In genomic region chr19:47523473-47523872, GRCh38 we compare ENCODE assay signal across 17 cellular contexts. TPM values are rescaled to one million over a fixed set of nuclear protein-coding genes. Genes with fewer than 3 reads are reported as not detected.
DNase-seq lines count a peak whose midpoint lies in the region; ATAC-seq and TF ChIP-seq lines count a peak whose summit lies in the region.
"Had no signal": no experiment of that assay in that cellular context is flagged by ENCODE, and none has a peak within 500 bp of the region (broad histone marks: within the 10 kb centered on the region; RNA-seq: fewer than 3 reads in every experiment).

No MANE protein-coding gene starts in this region.

- H3K27ac ChIP-seq in GM23338 (ENCODE audit: low read depth) (no peak overlapping the region), trophoblast cell (ENCODE audit: low read depth, low read length) (no peak overlapping the region)

- no peak overlapping the region for H3K4me3 Mint-ChIP-seq in GM23338
- H3K4me3 Mint-ChIP-seq in endothelial cell (ENCODE audit: unreplicated experiment): no peak overlapping the region
- H3K4me3 Mint-ChIP-seq: CD4-positive, alpha-beta memory T cell had no signal

- H3F3A ChIP-seq in GM23338 (replicated peaks; ENCODE audit: low read depth): no peaks in the 10 kb centered on the region; the same call in 1 of the 2 replicates

- H3K9ac ChIP-seq in trophoblast cell (ENCODE audit: low read length): no peak overlapping the region

- H3K4ac ChIP-seq in trophoblast cell (ENCODE audit: low read depth, low read length): no peak overlapping the region

- no peak overlapping the region for H3K14ac ChIP-seq in trophoblast cell (ENCODE audit: low read length)

- no peak overlapping the region for H4K91ac ChIP-seq in trophoblast cell (ENCODE audit: low read depth, low read length)

- no peak overlapping the region for H2AK5ac ChIP-seq in trophoblast cell (ENCODE audit: low read length)

- no peak overlapping the region for H3K23ac ChIP-seq in trophoblast cell (ENCODE audit: low read length)

- no peaks in the 10 kb centered on the region for H3K9me2 ChIP-seq in GM23338 (ENCODE audit: insufficient read depth)

- no peaks in the 10 kb centered on the region for H3K9me3 Mint-ChIP-seq in GM23338
- no peaks in the 10 kb centered on the region for H3K9me3 Mint-ChIP-seq in endothelial cell (ENCODE audit: unreplicated experiment)
- H3K9me3 Mint-ChIP-seq: CD4-positive, alpha-beta memory T cell had no signal

- H3K4me2 ChIP-seq in GM23338 (no peak overlapping the region), trophoblast cell (ENCODE audit: low read length) (no peak overlapping the region)

- no peak overlapping the region for H3K18ac ChIP-seq in trophoblast cell (ENCODE audit: low read length)

- H2BK12ac ChIP-seq in trophoblast cell (ENCODE audit: low read length): peak overlapping the region; percentile 23

- H3K4me1 ChIP-seq in GM23338 (ENCODE audit: insufficient read depth) (no peaks in the 10 kb centered on the region; the same call in 1 of the 2 replicates), trophoblast cell (ENCODE audit: control insufficient read depth in 1 of 2, insufficient read depth in 2 of 2, low read length in 2 of 2) (peaks cover 0 to 2% of the 10 kb centered on the region in 2 experiments)
- H3K4me1 ChIP-seq: gastroesophageal sphincter had no signal

- DNase-seq in GM23338 (ENCODE audit: low spot score): no peak
- DNase-seq in NCI-H146 treated with DMSO at 0.1 percent for 48 hours (lab: John Stamatoyannopoulos, UW; ENCODE audit: unreplicated experiment): peak; percentile 34
- no peak for DNase-seq in endothelial cell (ENCODE audit: low spot score)
- no peak for DNase-seq in trophoblast cell
- no peak for DNase-seq in SKM-1 treated with dmso at 0.1 percent for 144 hours (lab: John Stamatoyannopoulos, UW; ENCODE audit: unreplicated experiment)
- DNase-seq: activated CD4-positive, alpha-beta T cell treated with anti-CD3 and anti-CD28 coated beads, Interleukin-2, amount 50 U/mL, for 4 hours; CD4-positive, alpha-beta memory T cell; NCI-H1436; PC-3 had no signal

- H4K12ac ChIP-seq in trophoblast cell (ENCODE audit: low read depth, low read length): no peak overlapping the region

- H3K4me3 ChIP-seq in GM23338 (no peak overlapping the region), trophoblast cell (ENCODE audit: low read depth, low read length) (no peak overlapping the region)
- H3K4me3 ChIP-seq: gastroesophageal sphincter, skin epidermis had no signal

- peaks cover 6% of the 10 kb centered on the region; the same call in 2 of the 3 replicates for H3K4me1 Mint-ChIP-seq in GM23338
- H3K4me1 Mint-ChIP-seq in endothelial cell (ENCODE audit: unreplicated experiment): peaks cover 13% of the 10 kb centered on the region

- H2AFZ ChIP-seq in GM23338 (peak overlapping the region; percentile 69), trophoblast cell (ENCODE audit: insufficient read depth, low read length, poor library complexity) (no peak overlapping the region)

- H4K20me1 ChIP-seq in GM23338 (replicated peaks; ENCODE audit: insufficient read depth): no peaks in the 10 kb centered on the region

- no peaks in the 10 kb centered on the region for H3K79me1 ChIP-seq in trophoblast cell (ENCODE audit: low read length)

- H3K27me3 ChIP-seq in GM23338 (ENCODE audit: insufficient read depth): no peaks in the 10 kb centered on the region
- H3K27me3 ChIP-seq in trophoblast cell (ENCODE audit: insufficient read depth, low read length): no peaks in the 10 kb centered on the region

- no CpG with 5 or more reads among the region's 7 CpGs for WGBS in trophoblast cell (ENCODE audit: extremely low coverage, insufficient coverage, insufficient read length)

- H3K27ac Mint-ChIP-seq in GM23338 (no peak overlapping the region), endothelial cell (ENCODE audit: unreplicated experiment) (peak overlapping the region; percentile 87)

- H3K27me3 Mint-ChIP-seq in GM23338 (ENCODE audit: insufficient read depth, low read depth, poor library complexity): peaks cover 10% of the 10 kb centered on the region
- H3K27me3 Mint-ChIP-seq in endothelial cell (ENCODE audit: unreplicated experiment): peaks cover 2% of the 10 kb centered on the region

- ATAC-seq in GM23338 (0 out of 3 replicates have a peak, but pooled peaks have one; percentile 17), GM21423 (IDR thresholded peaks at IDR 0.05; ENCODE audit: unreplicated experiment) (no peak), HG02623 (IDR thresholded peaks at IDR 0.05; ENCODE audit: unreplicated experiment) (no peak)
- ATAC-seq: gastroesophageal sphincter, PC-3 had no signal

- H3K36me3 ChIP-seq in GM23338 (ENCODE audit: insufficient read depth) (no peaks in the 10 kb centered on the region), trophoblast cell (ENCODE audit: control insufficient read depth in 1 of 2, insufficient read depth in 2 of 2, low read length in 2 of 2) (no peaks in the 10 kb centered on the region)
- H3K36me3 ChIP-seq: gastroesophageal sphincter had no signal

- H3K79me2 ChIP-seq in GM23338 (replicated peaks; ENCODE audit: insufficient read depth) (no peaks in the 10 kb centered on the region), trophoblast cell (ENCODE audit: control insufficient read depth, insufficient read depth, low read length, poor library complexity) (no peaks in the 10 kb centered on the region)

- no peaks in the 10 kb centered on the region for H3K9me3 ChIP-seq in trophoblast cell (ENCODE audit: insufficient read depth, low read depth, low read length)
- H3K9me3 ChIP-seq: gastroesophageal sphincter had no signal

- no peak overlapping the region for H2BK120ac ChIP-seq in trophoblast cell (ENCODE audit: insufficient read depth, low read length, poor library complexity)

- TF ChIP-seq CTCF in GM23338 (conservative IDR thresholded peaks at IDR 0.05; ENCODE audit: low read depth in 2 of 2) (no peak), endothelial cell (IDR thresholded peaks at IDR 0.05; ENCODE audit: unreplicated experiment) (no peak)

- H3K36me3 Mint-ChIP-seq in GM23338 (ENCODE audit: low read depth) (no peaks in the 10 kb centered on the region), endothelial cell (ENCODE audit: low read depth, unreplicated experiment) (no peaks in the 10 kb centered on the region)
- H3K36me3 Mint-ChIP-seq: CD4-positive, alpha-beta memory T cell had no signal

- no peak overlapping the region for H4K8ac ChIP-seq in trophoblast cell (ENCODE audit: low read depth, low read length)

- H2BK5ac ChIP-seq in trophoblast cell (ENCODE audit: low read depth, low read length, poor library complexity): no peak overlapping the region

TF ChIP-seq in GM23338, 12 proteins besides CTCF, POLR2A, EP300 and RAD21 (continues in another document):
- no peak for TF ChIP-seq EZH2 (IDR thresholded peaks at IDR 0.05; ENCODE audit: low read depth, unreplicated experiment)
- TF ChIP-seq CREB1 (CRISPR knock-in tag; IDR thresholded peaks at IDR 0.05; ENCODE audit: low read depth): no peak
- no peak for TF ChIP-seq JUNB (IDR thresholded peaks at IDR 0.05; ENCODE audit: unreplicated experiment)
- no peak for TF ChIP-seq ZNF114 (CRISPR knock-in tag; IDR thresholded peaks at IDR 0.05)

RNA-seq across cellular contexts. Expression of gene NAPA, which starts 8.6 kb away (rescaled TPM):
- total RNA-seq in GM23338 (2014; rRNA removed; shearing (Covaris generic)): 42.9 and 52.0 TPM in 2 replicates
- polyA plus RNA-seq in GM23338 (2016; fragmentation: Nextera tagmentation; extraction: Ambion mirVana): 72.1 and 74.3 TPM in 2 replicates
- 77.8 TPM for total RNA-seq in endothelial cell (ENCODE audit: unreplicated experiment)
- polyA plus RNA-seq in trophoblast cell (2013): 86.0 and 93.0 TPM in 2 replicates

RNA-seq across cellular contexts. Expression of gene KPTN, which starts 39.5 kb away (rescaled TPM):
- total RNA-seq in GM23338 (2014; rRNA removed; shearing (Covaris generic)): 19.8 and 28.0 TPM in 2 replicates
- polyA plus RNA-seq in GM23338 (2016; fragmentation: Nextera tagmentation; extraction: Ambion mirVana): 26.2 and 31.1 TPM in 2 replicates
- total RNA-seq in endothelial cell (ENCODE audit: unreplicated experiment): 12.0 TPM
- polyA plus RNA-seq in trophoblast cell (2013): 11.2 TPM in 2 replicates

RNA-seq across cellular contexts. Expression of gene ZNF541, which starts 49.5 kb away (rescaled TPM):
- total RNA-seq in GM23338 (2014; rRNA removed; shearing (Covaris generic)): 0.42 TPM in 1 of 2 replicates, not detected in the other
- 0.05 and 0.26 TPM in 2 replicates for polyA plus RNA-seq in GM23338 (2016; fragmentation: Nextera tagmentation; extraction: Ambion mirVana)
- total RNA-seq in endothelial cell (ENCODE audit: unreplicated experiment): not detected
- 0.01 and 0.08 TPM in 2 replicates for polyA plus RNA-seq in trophoblast cell (2013)
- total RNA-seq: HT1080, PC-3 had no signal
- polyA plus RNA-seq: keratinocyte, neural cell had no signal

RNA-seq across cellular contexts. Expression of gene SLC8A2, which starts 51.8 kb away (rescaled TPM):
- total RNA-seq in GM23338 (2014; rRNA removed; shearing (Covaris generic)): 10.0 and 11.6 TPM in 2 replicates
- 0.86 and 1.1 TPM in 2 replicates for polyA plus RNA-seq in GM23338 (2016; fragmentation: Nextera tagmentation; extraction: Ambion mirVana)
- total RNA-seq in endothelial cell (ENCODE audit: unreplicated experiment): 0.80 TPM
- 0.29 and 0.47 TPM in 2 replicates for polyA plus RNA-seq in trophoblast cell (2013)
- total RNA-seq: CD4-positive, alpha-beta memory T cell; HT1080; T-helper 1 cell treated with Interleukin-12 subunit alpha and Interleukin-12 subunit beta and Interleukin-4 antibody, amounts not matched to agents 30 ng/mL and 1 ng/mL, for 36 hours had no signal
- polyA plus RNA-seq: CD4-positive, alpha-beta memory T cell had no signal
